15 cellular contexts compared by ENCODE assay signal in the genomic region with DNA sequence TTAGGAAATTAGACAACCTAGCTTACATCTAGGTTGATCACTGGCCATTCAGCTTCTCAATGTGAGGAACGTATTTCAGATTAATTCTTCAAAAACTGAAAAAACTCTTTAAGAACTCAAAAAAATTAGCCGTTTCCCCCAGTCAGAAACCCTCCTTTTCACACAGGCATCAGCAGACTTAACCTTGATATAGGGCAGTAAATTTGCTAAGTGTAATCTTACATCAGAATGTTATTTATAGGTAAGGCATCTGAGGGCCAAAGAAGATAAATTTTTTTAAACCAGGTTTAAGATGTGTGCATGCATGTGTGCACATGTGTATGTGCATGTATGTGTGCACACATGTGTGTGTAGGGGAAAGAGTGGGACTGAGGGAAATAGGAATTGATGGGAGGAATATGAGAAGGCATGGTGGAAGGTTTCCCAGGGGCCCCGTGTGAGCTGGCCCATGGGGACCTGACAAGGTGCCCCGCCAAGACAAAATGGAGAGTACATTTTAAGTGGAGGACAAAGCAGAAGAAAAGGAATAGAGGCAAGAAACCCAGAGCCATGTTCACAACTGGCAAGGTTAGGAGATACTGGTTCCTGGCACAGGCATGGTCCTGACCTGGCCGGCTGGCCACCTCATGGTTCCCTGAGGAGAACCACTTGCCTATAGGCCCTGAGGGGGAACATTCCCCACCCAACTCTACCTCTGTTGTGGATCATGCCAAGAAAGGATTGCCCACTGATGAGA. TPM values are rescaled to one million over a fixed set of nuclear protein-coding genes. Genes with fewer than 3 reads are reported as not detected.
DNase-seq lines count a peak whose midpoint lies in the region; ATAC-seq and TF ChIP-seq lines count a peak whose summit lies in the region.
"Had no signal": no experiment of that assay in that cellular context is flagged by ENCODE, and none has a peak within 500 bp of the region (broad histone marks: within the 10 kb centered on the region; RNA-seq: fewer than 3 reads in every experiment).

No MANE protein-coding gene starts in this region.

- no peaks in the 10 kb centered on the region for H3K36me3 ChIP-seq in heart left ventricle
- no peaks in the 10 kb centered on the region for H3K36me3 ChIP-seq in left ventricle myocardium inferior
- no peaks in the 10 kb centered on the region for H3K36me3 ChIP-seq in psoas muscle (ENCODE audit: insufficient read depth in 1 of 2, low read depth in 1 of 2)
- H3K36me3 ChIP-seq in aorta (ENCODE audit: control insufficient read depth in 1 of 2, insufficient read depth in 2 of 2, low read length in 1 of 2): no peaks in the 10 kb centered on the region
- H3K36me3 ChIP-seq: prostate gland had no signal

- H3K9me3 ChIP-seq in heart left ventricle (no peaks in the 10 kb centered on the region), left ventricle myocardium inferior (replicated peaks) (no peaks in the 10 kb centered on the region), psoas muscle (no peaks in the 10 kb centered on the region), aorta (ENCODE audit: control insufficient read depth, low read length) (no peaks in the 10 kb centered on the region)
- H3K9me3 ChIP-seq: prostate gland had no signal

- H3K27ac ChIP-seq in heart left ventricle: peak overlapping the region; percentile 5 to 80 (median 62)
- peak overlapping the region; percentile 72 for H3K27ac ChIP-seq in left ventricle myocardium inferior (replicated peaks)
- H3K27ac ChIP-seq in psoas muscle: peak overlapping the region; percentile 72
- H3K27ac ChIP-seq in aorta (ENCODE audit: low read depth in 1 of 2, low read length in 2 of 2): peak overlapping the region; percentile 43 to 54

- no peak for TF ChIP-seq POLR2A in heart left ventricle (IDR thresholded peaks at IDR 0.05)

- DNase-seq in heart left ventricle (no peak), Right ventricle myocardium superior (no peak), left ventricle myocardium inferior (no peak), psoas muscle (no peak), aorta (no peak), SIG-M5 (lab: John Stamatoyannopoulos, UW) (no peak), T-helper 2 cell (no peak)
- DNase-seq: activated CD4-positive, alpha-beta T cell treated with anti-CD3 and anti-CD28 coated beads for 1 hour; activated T-cell treated with anti-CD3 and anti-CD28 coated beads for 4 hours; immature natural killer cell; NCI-H1105 treated with DMSO at 0.1 percent for 48 hours; NCI-H510A; stimulated activated CD4-positive, alpha-beta T cell treated with anti-CD3 and anti-CD28 coated beads, Interleukin-4, amount 100 ng/mL, for 1 hour had no signal

- intact Hi-C loops in heart left ventricle (cut with DNase I) (no loop called here), Right ventricle myocardium superior (cut with DNase I) (no loop called here), left ventricle myocardium inferior (cut with micrococcal nuclease) (no loop called here), psoas muscle (cut with DNase I) (no loop called here), aorta (cut with DNase I) (no loop called here)

- H3K4me1 ChIP-seq in heart left ventricle: peaks cover 0 to 51% (median 29%) of the 10 kb centered on the region in 12 donors
- peaks cover 62% of the 10 kb centered on the region for H3K4me1 ChIP-seq in left ventricle myocardium inferior
- H3K4me1 ChIP-seq in psoas muscle: peaks cover 57% of the 10 kb centered on the region
- peaks cover 0 to 11% of the 10 kb centered on the region in 2 donors for H3K4me1 ChIP-seq in aorta (ENCODE audit: control insufficient read depth in 1 of 2, insufficient read depth in 2 of 2, low read length in 2 of 2)
- H3K4me1 ChIP-seq: prostate gland had no signal

- ATAC-seq in heart left ventricle (peak in 2 of 4 donors; percentile 14 to 28), Right ventricle myocardium superior (ENCODE audit: poor library complexity) (no peak), psoas muscle (peak; percentile 31 to 61 (median 41)), aorta (ENCODE audit: low FRiP score) (peak; percentile 41), HG02642 (IDR thresholded peaks at IDR 0.05; ENCODE audit: poor library complexity, unreplicated experiment) (no peak)

- no peak for TF ChIP-seq CTCF in heart left ventricle (IDR thresholded peaks at IDR 0.05)
- TF ChIP-seq CTCF in left ventricle myocardium inferior (IDR thresholded peaks at IDR 0.05; ENCODE audit: borderline replicate concordance): no peak
- TF ChIP-seq CTCF in psoas muscle (IDR thresholded peaks at IDR 0.05): no peak

- no peak overlapping the region for H3K4me3 ChIP-seq in heart left ventricle
- no peak overlapping the region for H3K4me3 ChIP-seq in left ventricle myocardium inferior
- no peak overlapping the region for H3K4me3 ChIP-seq in psoas muscle
- H3K4me3 ChIP-seq in aorta (ENCODE audit: low read length in 2 of 2): no peak overlapping the region
- H3K4me3 ChIP-seq: prostate gland had no signal

- H3K27me3 ChIP-seq in heart left ventricle: no peaks in the 10 kb centered on the region
- no peaks in the 10 kb centered on the region for H3K27me3 ChIP-seq in left ventricle myocardium inferior (ENCODE audit: low read depth)
- no peaks in the 10 kb centered on the region for H3K27me3 ChIP-seq in psoas muscle (ENCODE audit: insufficient read depth in 3 of 3, low read length in 2 of 3)
- H3K27me3 ChIP-seq in aorta (ENCODE audit: control insufficient read depth in 1 of 2, insufficient read depth in 2 of 2, low read length in 1 of 2): no peaks in the 10 kb centered on the region

- 66 to 71% (median 68%) methylated on average over 5 of the region's 5 CpGs for WGBS in heart left ventricle, 4 donors
- 37 to 70% (median 40%) methylated on average over 5 of the region's 5 CpGs for WGBS in psoas muscle, 3 donors
- 68 to 73% methylated on average over 5 of the region's 5 CpGs for WGBS in aorta, 2 donors

RNA-seq across cellular contexts. Expression of a gene that starts 33.1 kb away (rescaled TPM):
- total RNA-seq in heart left ventricle (10 to 100 TPM; 42.2 to 55.8 (median 51.1) TPM), Right ventricle myocardium superior (54.0 TPM), left ventricle myocardium inferior (58.0 TPM), psoas muscle (10 to 100 TPM; 45.7 to 72.7 (median 55.7) TPM), aorta (10 to 100 TPM; 26.6 to 29.4 TPM)
- polyA plus RNA-seq in heart left ventricle (10 to 100 TPM; 16.8 to 49.1 TPM), psoas muscle (10 to 100 TPM; 29.4 to 57.1 (median 42.9) TPM), aorta (10 to 100 TPM; 10.9 to 21.8 TPM)

Comparison
In these comparisons a context has a peak if more than half of its experiments do, and no peak if none do; other contexts are left out.
1. ATAC-seq: peak in psoas muscle (4 of 4) and aorta (single experiment); none in Right ventricle myocardium superior (single experiment) and HG02642 (single experiment).
2. Peak in every context shown above with its lines, with median percentiles within 50 percentile points of each other: H3K27ac ChIP-seq.